In the genomic region with DNA sequence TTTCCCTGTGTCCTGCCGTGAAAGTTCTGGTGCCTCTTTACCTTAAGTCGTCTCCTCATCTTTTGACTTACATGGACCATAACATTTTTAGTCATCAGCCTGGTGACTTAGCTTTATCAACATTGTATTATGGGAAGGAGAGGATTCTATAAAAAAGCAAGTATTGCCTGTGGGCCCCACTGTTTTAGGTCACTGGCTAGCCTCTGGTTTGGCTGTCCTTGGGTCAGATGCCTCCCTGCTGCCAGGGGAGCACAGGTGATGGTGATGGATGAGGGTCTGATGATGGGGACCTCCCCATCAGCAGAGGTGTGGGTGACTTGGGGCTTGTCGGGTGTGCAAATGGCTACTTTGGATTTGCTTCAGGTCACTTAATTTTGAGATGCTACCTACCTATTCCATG, we compare ENCODE assay signal across 20 cellular contexts. TPM values are rescaled to one million over a fixed set of nuclear protein-coding genes. Genes with fewer than 3 reads are reported as not detected.
DNase-seq lines count a peak whose midpoint lies in the region; ATAC-seq, FAIRE-seq and TF ChIP-seq lines count a peak whose summit lies in the region.
"Had no signal": no experiment of that assay in that cellular context is flagged by ENCODE, and none has a peak within 500 bp of the region (broad histone marks: within the 10 kb centered on the region; RNA-seq: fewer than 3 reads in every experiment).

No MANE protein-coding gene starts in this region.

- no peaks in the 10 kb centered on the region; a peak in 1 of 4 replicates for H3K36me3 ChIP-seq in GM12878 (ENCODE audit: control insufficient read depth in 2 of 2, insufficient read depth in 2 of 2, low read length in 1 of 2)
- H3K36me3 ChIP-seq in ascending aorta, result no peaks in the 10 kb centered on the region

- H3K9ac ChIP-seq in GM12878 (ENCODE audit: control insufficient read depth, insufficient read depth, low read length), result no peak overlapping the region
- H3K9ac ChIP-seq: BLaER1 treated with 17β-estradiol and CSF1 and Interleukin-3, amounts not matched to agents 10 nM and 100 nM had no signal

- peak overlapping the region; percentile 26 for H3K4me2 ChIP-seq in GM12878 (ENCODE audit: control insufficient read depth, insufficient read depth)

- no peak for TF ChIP-seq POLR2A in GM12878 (IDR thresholded peaks at IDR 0.05; ENCODE audit: low read depth, low read length)

- peaks cover 79% of the 10 kb centered on the region for H3K4me1 Mint-ChIP-seq in activated naive CD4-positive, alpha-beta T cell treated with anti-CD3 and anti-CD28 coated beads, Interleukin-2, amount 50 U/mL, for 24 hours
- peaks cover 36% of the 10 kb centered on the region for H3K4me1 Mint-ChIP-seq in osteocyte (ENCODE audit: unreplicated experiment)

- H4K20me1 ChIP-seq in GM12878 (ENCODE audit: control insufficient read depth, insufficient read depth), result peaks cover 6% of the 10 kb centered on the region

- TF ChIP-seq CTCF in GM12878 (IDR thresholded peaks at IDR 0.05 in 2 of 3, conservative IDR thresholded peaks at IDR 0.05 in 1 of 3; ENCODE audit: control insufficient read depth in 2 of 3, extremely low read depth in 1 of 3, insufficient read depth in 1 of 3, low read depth in 3 of 3, low read length in 3 of 3), result no peak
- no peak for TF ChIP-seq CTCF in osteocyte (IDR thresholded peaks at IDR 0.05)
- no peak for TF ChIP-seq CTCF in ascending aorta (IDR thresholded peaks at IDR 0.05)

- H3K27ac ChIP-seq in GM12878 (ENCODE audit: control insufficient read depth, insufficient read depth) (0 out of 2 replicates have a peak overlapping the region, but pooled peaks have one; percentile 4), ascending aorta (no peak overlapping the region)
- H3K27ac ChIP-seq: BLaER1 treated with 17β-estradiol and CSF1 and Interleukin-3, amounts not matched to agents 10 nM and 100 nM had no signal

- TF ChIP-seq EP300 in GM12878 (IDR thresholded peaks at IDR 0.05; ENCODE audit: borderline replicate concordance in 1 of 2, control insufficient read depth in 1 of 2, low read depth in 2 of 2, low read length in 2 of 2), result no peak

- SMC1A ChIA-PET in GM12878 (lab: Charles Lee; ENCODE audit: uncharacterized antibody, unreplicated experiment), result interaction anchor here (4.4 kb wide), 1 partner anchor 11 kb away, joined by 17 read pairs; no protein-coding TSS in a partner anchor

- no peak for DNase-seq in activated naive CD4-positive, alpha-beta T cell treated with Interleukin-2 at 50 U/mL for 16 hours
- no peak for DNase-seq in GM12878 (ENCODE audit: low read depth, low spot score)
- no peak for DNase-seq in osteocyte (ENCODE audit: extremely low spot score, unreplicated experiment)
- DNase-seq in GM03348 (ENCODE audit: low spot score), result no peak
- no peak for DNase-seq in GM19238 (ENCODE audit: insufficient read length, low spot score)
- DNase-seq in ascending aorta (ENCODE audit: low spot score in 2 of 2), result no peak
- DNase-seq: 8988T, Calu3, DMS79 treated with DMSO at 0.1 percent for 48 hours, Kasumi-1, NCI-H1105 treated with DMSO at 0.1 percent for 48 hours, NCI-H1930, NCI-H510A, SHP77 treated with DMSO at 0.1 percent for 48 hours had no signal

- H3K27me3 ChIP-seq in GM12878 (replicated peaks in 1 of 2; ENCODE audit: control insufficient read depth in 2 of 2, insufficient read depth in 2 of 2, low read length in 1 of 2) (no peaks in the 10 kb centered on the region), ascending aorta (no peaks in the 10 kb centered on the region)
- H3K27me3 ChIP-seq: BLaER1 treated with 17β-estradiol and CSF1 and Interleukin-3, amounts not matched to agents 10 nM and 100 nM had no signal

- BruUV-seq in GM12878 (replicated peaks; lab: Mats Ljungman, UMichigan), result no TSS peak

- CTCF ChIA-PET in GM12878 (lab: Yijun Ruan, JAX), result no interaction called here

- H3K36me3 Mint-ChIP-seq in activated naive CD4-positive, alpha-beta T cell treated with anti-CD3 and anti-CD28 coated beads, Interleukin-2, amount 50 U/mL, for 24 hours, result no peaks in the 10 kb centered on the region
- H3K36me3 Mint-ChIP-seq in osteocyte (ENCODE audit: unreplicated experiment), result peaks cover 2% of the 10 kb centered on the region

- in situ Hi-C loops in GM12878 (cut with MboI), result no loop called here

- H3K4me3 Mint-ChIP-seq in activated naive CD4-positive, alpha-beta T cell treated with anti-CD3 and anti-CD28 coated beads, Interleukin-2, amount 50 U/mL, for 24 hours, result no peak overlapping the region
- H3K4me3 Mint-ChIP-seq in osteocyte (ENCODE audit: unreplicated experiment), result no peak overlapping the region

- WGBS in GM12878 (ENCODE audit: insufficient coverage, insufficient replicate concordance, low lambda C conversion rate, missing lambda C conversion rate), result 60% methylated on average over 3 of the region's 3 CpGs

- no peak overlapping the region for H3K4me3 ChIP-seq in GM12878
- H3K4me3 ChIP-seq in ascending aorta, result no peak overlapping the region
- H3K4me3 ChIP-seq: BLaER1 treated with 17β-estradiol and CSF1 and Interleukin-3, amounts not matched to agents 10 nM and 100 nM had no signal

- POLR2A ChIA-PET in GM12878 (lab: Charles Lee), result interaction anchor here (0.6 kb wide), 2 partner anchors 35 to 489 kb away, joined by 3 read pairs; no protein-coding TSS in a partner anchor

- RAD21 ChIA-PET in GM12878 (lab: Charles Lee; ENCODE audit: unreplicated experiment), result interaction anchor here (0.7 kb wide), 1 partner anchor 29 kb away, joined by 3 read pairs; no protein-coding TSS in a partner anchor

- H3K79me2 ChIP-seq in GM12878 (ENCODE audit: control insufficient read depth, insufficient read depth, low read length), result peaks cover 76% of the 10 kb centered on the region

- H3K9me3 ChIP-seq in GM12878 (replicated peaks; ENCODE audit: control insufficient read depth, insufficient read depth, low read length) (no peaks in the 10 kb centered on the region), ascending aorta (no peaks in the 10 kb centered on the region)
- H3K9me3 ChIP-seq: BLaER1 treated with 17β-estradiol and CSF1 and Interleukin-3, amounts not matched to agents 10 nM and 100 nM had no signal

- no peak for TF ChIP-seq RAD21 in GM12878 (IDR thresholded peaks at IDR 0.05; ENCODE audit: insufficient read depth, low read depth, low read length)

- no peak overlapping the region for H2AFZ ChIP-seq in GM12878 (ENCODE audit: control insufficient read depth, low read depth, low read length)

- peaks cover 34% of the 10 kb centered on the region for H3K4me1 ChIP-seq in GM12878 (ENCODE audit: control insufficient read depth, insufficient read depth, low read length)
- H3K4me1 ChIP-seq in ascending aorta, result peaks cover 0 to 37% of the 10 kb centered on the region in 2 donors

- peak overlapping the region; percentile 38 for H3K27ac Mint-ChIP-seq in activated naive CD4-positive, alpha-beta T cell treated with anti-CD3 and anti-CD28 coated beads, Interleukin-2, amount 50 U/mL, for 24 hours
- H3K27ac Mint-ChIP-seq in osteocyte (ENCODE audit: unreplicated experiment), result peak overlapping the region; percentile 2

- no peak for FAIRE-seq in GM12878 (lab: Jason Lieb, UNC)
- FAIRE-seq: G401.6, H54, RCC 7860 had no signal

- H3K27me3 Mint-ChIP-seq in activated naive CD4-positive, alpha-beta T cell treated with anti-CD3 and anti-CD28 coated beads, Interleukin-2, amount 50 U/mL, for 24 hours, result no peaks in the 10 kb centered on the region
- H3K27me3 Mint-ChIP-seq in osteocyte (ENCODE audit: unreplicated experiment), result no peaks in the 10 kb centered on the region

- intact Hi-C loops in GM12878 (cut with micrococcal nuclease; ENCODE audit: unreplicated experiment), result no loop called here
- intact Hi-C loops in ascending aorta (cut with DNase I), result no loop called here

- H3K9me3 Mint-ChIP-seq in activated naive CD4-positive, alpha-beta T cell treated with anti-CD3 and anti-CD28 coated beads, Interleukin-2, amount 50 U/mL, for 24 hours, result no peaks in the 10 kb centered on the region
- H3K9me3 Mint-ChIP-seq in osteocyte (ENCODE audit: unreplicated experiment), result no peaks in the 10 kb centered on the region

- ATAC-seq in GM12878 (no peak), GM21381 (IDR thresholded peaks at IDR 0.05; ENCODE audit: unreplicated experiment) (no peak)

TF ChIP-seq in GM12878, 131 proteins besides CTCF, POLR2A, EP300 and RAD21:
- no peak for TF ChIP-seq NFIC (IDR thresholded peaks at IDR 0.05; ENCODE audit: low read depth, low read length)
- TF ChIP-seq, protein P1, sequence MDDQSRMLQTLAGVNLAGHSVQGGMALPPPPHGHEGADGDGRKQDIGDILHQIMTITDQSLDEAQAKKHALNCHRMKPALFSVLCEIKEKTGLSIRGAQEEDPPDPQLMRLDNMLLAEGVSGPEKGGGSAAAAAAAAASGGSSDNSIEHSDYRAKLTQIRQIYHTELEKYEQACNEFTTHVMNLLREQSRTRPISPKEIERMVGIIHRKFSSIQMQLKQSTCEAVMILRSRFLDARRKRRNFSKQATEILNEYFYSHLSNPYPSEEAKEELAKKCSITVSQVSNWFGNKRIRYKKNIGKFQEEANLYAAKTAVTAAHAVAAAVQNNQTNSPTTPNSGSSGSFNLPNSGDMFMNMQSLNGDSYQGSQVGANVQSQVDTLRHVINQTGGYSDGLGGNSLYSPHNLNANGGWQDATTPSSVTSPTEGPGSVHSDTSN (IDR thresholded peaks at IDR 0.05; ENCODE audit: insufficient replicate concordance, low read depth, low read length), result peak; percentile 10
TF ChIP-seq in GM12878: peak in this region for 1.

RNA-seq across cellular contexts. Expression of gene FAM193A, which starts 51.8 kb away (rescaled TPM):
- total RNA-seq in GM12878 (2013; cell fraction: nucleolus; rRNA removed), result 80.1 and 89.1 TPM in 2 replicates
- total RNA-seq in GM12878 (2014; rRNA removed) (9.3 and 9.8 TPM in 2 replicates), GM12878 (2014; rRNA removed; fragmentation: Illumina TruSeq; extraction: Trizol) (8.6 and 8.9 TPM in 2 replicates), GM12878 (2021) (22.2 and 23.3 TPM in 2 replicates), osteocyte (35.3 and 36.5 TPM in 2 replicates), ascending aorta (30.9 TPM)
- polyA plus RNA-seq in GM12878 (2011; ENCODE audit: low read depth), result 8.2 TPM
- polyA plus RNA-seq in GM12878 (2011; rRNA removed) (3.7 and 5.1 TPM in 2 replicates), GM12878 (2014; fragmentation: Illumina TruSeq; extraction: Trizol) (8.5 and 12.4 TPM in 2 replicates), GM12878 (2014; fragmentation: Nextera tagmentation; extraction: Ambion mirVana) (under 1 TPM; 0.52 to 0.91 TPM), GM12878 (2014; rRNA removed) (8.6 and 10.3 TPM in 2 replicates), GM12878 (2016; fragmentation: Nextera tagmentation; extraction: Ambion mirVana) (1 to 10 TPM; 5.3 to 6.1 TPM)
- 7.5 and 9.4 TPM in 2 replicates for polyA plus RNA-seq in GM12878 (2011; cell fraction: cytosol; rRNA removed)
- 15.9 and 22.4 TPM in 2 replicates for polyA plus RNA-seq in GM12878 (2011; cell fraction: nucleus; rRNA removed)
- polyA plus RNA-seq in GM12878 (2012), result 13.2 and 14.7 TPM in 2 replicates
- polyA minus RNA-seq in GM12878 (2011; rRNA and poly(A)+ RNA removed), result 15.6 and 20.9 TPM in 2 replicates
- 11.9 and 12.1 TPM in 2 replicates for polyA minus RNA-seq in GM12878 (2011; cell fraction: cytosol; rRNA and poly(A)+ RNA removed)
- 16.8 and 30.8 TPM in 2 replicates for polyA minus RNA-seq in GM12878 (2011; cell fraction: nucleus; rRNA and poly(A)+ RNA removed)
